In genomic region chr1:62357916-62358315, GRCh38 we compare ENCODE assay signal across 39 cellular contexts. TPM values are rescaled to one million over a fixed set of nuclear protein-coding genes. Genes with fewer than 3 reads are reported as not detected.
"Had no signal": no experiment of that assay in that cellular context is flagged by ENCODE, and none has a peak within 500 bp of the region (broad histone marks: within the 10 kb centered on the region; RNA-seq: fewer than 3 reads in every experiment).

No MANE protein-coding gene starts in this region.

- ATAC-seq: activated naive CD4-positive, alpha-beta T cell treated with anti-CD3 and anti-CD28 coated beads, Interleukin-2, amount 50 U/mL, for 72 hours; activated naive CD8-positive, alpha-beta T cell treated with anti-CD3 and anti-CD28 coated beads, Interleukin-2, amount 50 U/mL, for 24 hours; activated T-cell treated with anti-CD3 and anti-CD28 coated beads, Interleukin-2, amount 50 U/mL, for 4 hours; activated T-cell treated with anti-CD3 and anti-CD28 coated beads, Interleukin-2, amount 50 U/mL, for 72 hours; activated T-helper 17 cell treated with anti-CD3 and anti-CD28 coated beads, Interleukin-2, amount 50 U/mL, for 72 hours; body of pancreas had no signal

- H3K27me3 ChIP-seq: adrenal gland, ascending aorta, body of pancreas, brain microvascular endothelial cell, breast epithelium, cardiac muscle cell had no signal

- H3K9me3 ChIP-seq: adrenal gland, ascending aorta, body of pancreas, breast epithelium had no signal

- H3K36me3 ChIP-seq: adrenal gland, ascending aorta, brain microvascular endothelial cell, breast epithelium, cardiac muscle cell had no signal

- H3K4me1 Mint-ChIP-seq: activated naive CD4-positive, alpha-beta T cell treated with anti-CD3 and anti-CD28 coated beads, Interleukin-2, amount 10 ng/mL, durations not matched to agents 7 days and 5 days; activated naive CD8-positive, alpha-beta T cell treated with anti-CD3 and anti-CD28 coated beads for 36 hours; activated naive CD8-positive, alpha-beta T cell treated with anti-CD3 and anti-CD28 coated beads, Interleukin-2, amount 10 ng/mL, durations not matched to agents 7 days and 5 days; activated naive CD8-positive, alpha-beta T cell treated with anti-CD3 and anti-CD28 coated beads, Interleukin-2, amount 50 U/mL, for 24 hours; activated T-helper 17 cell treated with anti-CD3 and anti-CD28 coated beads, Interleukin-2, amount 50 U/mL, for 72 hours; central memory CD8-positive, alpha-beta T cell had no signal

- H3K27ac Mint-ChIP-seq: activated naive CD4-positive, alpha-beta T cell treated with anti-CD3 and anti-CD28 coated beads for 36 hours; activated naive CD4-positive, alpha-beta T cell treated with anti-CD3 and anti-CD28 coated beads, Interleukin-2, amount 10 ng/mL, durations not matched to agents 7 days and 5 days; activated naive CD4-positive, alpha-beta T cell treated with anti-CD3 and anti-CD28 coated beads, Interleukin-2, amount 50 U/mL, for 24 hours; activated naive CD4-positive, alpha-beta T cell treated with anti-CD3 and anti-CD28 coated beads, Interleukin-2, amount 50 U/mL, for 72 hours; activated naive CD8-positive, alpha-beta T cell; activated naive CD8-positive, alpha-beta T cell treated with anti-CD3 and anti-CD28 coated beads for 36 hours; activated naive CD8-positive, alpha-beta T cell treated with anti-CD3 and anti-CD28 coated beads, Interleukin-2, amount 10 ng/mL, durations not matched to agents 7 days and 5 days; activated naive CD8-positive, alpha-beta T cell treated with anti-CD3 and anti-CD28 coated beads, Interleukin-2, amount 50 U/mL, for 24 hours; activated T-cell treated with anti-CD3 and anti-CD28 coated beads, Interleukin-2, amount 50 U/mL, for 24 hours; activated T-cell treated with anti-CD3 and anti-CD28 coated beads, Interleukin-2, amount 50 U/mL, for 72 hours; activated T-helper 1 cell treated with anti-CD3 and anti-CD28 coated beads, Interleukin-12 subunit alpha, Interleukin-12 subunit beta, Interleukin-2, Interleukin-4 antibody, amounts not matched to agents 30 ng/mL and 10 ng/mL and 1 ng/mL, durations not matched to agents 14 hours and 24 hours and 36 hours; activated T-helper 17 cell treated with anti-CD3 and anti-CD28 coated beads, Interleukin-2, amount 50 U/mL, for 72 hours; activated T-helper 2 cell treated with anti-CD3 and anti-CD28 coated beads, Interferon-gamma antibody, Interleukin-2, Interleukin-4, amounts not matched to agents 10 μg/mL and 5 μg/mL and 100 μg/mL, durations not matched to agents 14 hours and 24 hours and 36 hours had no signal

- H3K27me3 Mint-ChIP-seq: activated naive CD4-positive, alpha-beta T cell treated with anti-CD3 and anti-CD28 coated beads, Interleukin-2, amount 10 ng/mL, durations not matched to agents 7 days and 5 days; activated naive CD4-positive, alpha-beta T cell treated with anti-CD3 and anti-CD28 coated beads, Interleukin-2, amount 50 U/mL, for 24 hours; activated naive CD8-positive, alpha-beta T cell; activated naive CD8-positive, alpha-beta T cell treated with anti-CD3 and anti-CD28 coated beads for 36 hours; activated naive CD8-positive, alpha-beta T cell treated with anti-CD3 and anti-CD28 coated beads, Interleukin-2, amount 50 U/mL, for 24 hours; activated T-helper 17 cell treated with anti-CD3 and anti-CD28 coated beads, Interleukin-2, amount 50 U/mL, for 72 hours; central memory CD8-positive, alpha-beta T cell had no signal

- H3K9me3 Mint-ChIP-seq: activated naive CD4-positive, alpha-beta T cell treated with anti-CD3 and anti-CD28 coated beads for 36 hours; activated naive CD4-positive, alpha-beta T cell treated with anti-CD3 and anti-CD28 coated beads, Interleukin-2, amount 10 ng/mL, durations not matched to agents 7 days and 5 days; activated naive CD4-positive, alpha-beta T cell treated with anti-CD3 and anti-CD28 coated beads, Interleukin-2, amount 50 U/mL, for 24 hours; activated naive CD8-positive, alpha-beta T cell treated with anti-CD3 and anti-CD28 coated beads for 36 hours; activated naive CD8-positive, alpha-beta T cell treated with anti-CD3 and anti-CD28 coated beads, Interleukin-2, amount 10 ng/mL, durations not matched to agents 7 days and 5 days; activated naive CD8-positive, alpha-beta T cell treated with anti-CD3 and anti-CD28 coated beads, Interleukin-2, amount 50 U/mL, for 24 hours; activated T-cell treated with anti-CD3 and anti-CD28 coated beads, Interleukin-2, amount 50 U/mL, for 24 hours; activated T-cell treated with anti-CD3 and anti-CD28 coated beads, Interleukin-2, amount 50 U/mL, for 4 hours; activated T-helper 1 cell treated with anti-CD3 and anti-CD28 coated beads, Interleukin-12 subunit alpha, Interleukin-12 subunit beta, Interleukin-2, Interleukin-4 antibody, amounts not matched to agents 30 ng/mL and 10 ng/mL and 1 ng/mL, durations not matched to agents 14 hours and 24 hours and 36 hours; activated T-helper 17 cell treated with anti-CD3 and anti-CD28 coated beads, Interleukin-2, amount 50 U/mL, for 72 hours; activated T-helper 2 cell treated with anti-CD3 and anti-CD28 coated beads, Interferon-gamma antibody, Interleukin-2, Interleukin-4, amounts not matched to agents 10 μg/mL and 5 μg/mL and 100 μg/mL, durations not matched to agents 14 hours and 24 hours and 36 hours; central memory CD8-positive, alpha-beta T cell had no signal

- H3K27ac ChIP-seq: adrenal gland, ascending aorta, body of pancreas, brain microvascular endothelial cell, breast epithelium, cardiac muscle cell had no signal

- H3K4me3 ChIP-seq: adrenal gland, ascending aorta, body of pancreas, breast epithelium, cardiac muscle cell had no signal

- H3K36me3 Mint-ChIP-seq: activated naive CD4-positive, alpha-beta T cell treated with anti-CD3 and anti-CD28 coated beads, Interleukin-2, amount 10 ng/mL, durations not matched to agents 7 days and 5 days; activated naive CD4-positive, alpha-beta T cell treated with anti-CD3 and anti-CD28 coated beads, Interleukin-2, amount 50 U/mL, for 24 hours; activated naive CD4-positive, alpha-beta T cell treated with anti-CD3 and anti-CD28 coated beads, Interleukin-2, amount 50 U/mL, for 72 hours; activated naive CD8-positive, alpha-beta T cell; activated naive CD8-positive, alpha-beta T cell treated with anti-CD3 and anti-CD28 coated beads for 36 hours; activated naive CD8-positive, alpha-beta T cell treated with anti-CD3 and anti-CD28 coated beads, Interleukin-2, amount 10 ng/mL, durations not matched to agents 7 days and 5 days; brain had no signal

- H3K4me1 ChIP-seq: adrenal gland, ascending aorta, breast epithelium had no signal

- H3K4me3 Mint-ChIP-seq: activated naive CD4-positive, alpha-beta T cell treated with anti-CD3 and anti-CD28 coated beads for 36 hours; activated naive CD4-positive, alpha-beta T cell treated with anti-CD3 and anti-CD28 coated beads, Interleukin-2, amount 10 ng/mL, durations not matched to agents 7 days and 5 days; activated naive CD4-positive, alpha-beta T cell treated with anti-CD3 and anti-CD28 coated beads, Interleukin-2, amount 50 U/mL, for 24 hours; activated naive CD8-positive, alpha-beta T cell; activated naive CD8-positive, alpha-beta T cell treated with anti-CD3 and anti-CD28 coated beads for 36 hours; activated naive CD8-positive, alpha-beta T cell treated with anti-CD3 and anti-CD28 coated beads, Interleukin-2, amount 10 ng/mL, durations not matched to agents 7 days and 5 days; activated naive CD8-positive, alpha-beta T cell treated with anti-CD3 and anti-CD28 coated beads, Interleukin-2, amount 50 U/mL, for 24 hours; activated T-cell treated with anti-CD3 and anti-CD28 coated beads, Interleukin-2, amount 50 U/mL, for 24 hours; activated T-cell treated with anti-CD3 and anti-CD28 coated beads, Interleukin-2, amount 50 U/mL, for 4 hours; activated T-cell treated with anti-CD3 and anti-CD28 coated beads, Interleukin-2, amount 50 U/mL, for 72 hours; activated T-helper 1 cell treated with anti-CD3 and anti-CD28 coated beads, Interleukin-12 subunit alpha, Interleukin-12 subunit beta, Interleukin-2, Interleukin-4 antibody, amounts not matched to agents 30 ng/mL and 10 ng/mL and 1 ng/mL, durations not matched to agents 14 hours and 24 hours and 36 hours; activated T-helper 17 cell treated with anti-CD3 and anti-CD28 coated beads, Interleukin-2, amount 50 U/mL, for 72 hours; brain; central memory CD8-positive, alpha-beta T cell had no signal

- DNase-seq: activated effector memory CD4-positive, alpha-beta T cell treated with anti-CD3 and anti-CD28 coated beads, Interleukin-2, amount 50 U/mL, for 16 hours; activated effector memory CD4-positive, alpha-beta T cell treated with Interleukin-2 at 50 U/mL for 16 hours; activated gamma-delta T cell; activated gamma-delta T cell treated with Interleukin-2 at 50 U/mL for 16 hours; activated naive CD4-positive, alpha-beta T cell; activated naive CD4-positive, alpha-beta T cell treated with anti-CD3 and anti-CD28 coated beads for 36 hours; activated naive CD4-positive, alpha-beta T cell treated with anti-CD3 and anti-CD28 coated beads, Interleukin-2, amount 10 ng/mL, durations not matched to agents 7 days and 5 days; activated naive CD4-positive, alpha-beta T cell treated with anti-CD3 and anti-CD28 coated beads, Interleukin-2, amount 50 U/mL, for 16 hours; activated naive CD4-positive, alpha-beta T cell treated with Interleukin-2 at 50 U/mL for 16 hours; activated naive CD8-positive, alpha-beta T cell treated with anti-CD3 and anti-CD28 coated beads for 36 hours; activated naive CD8-positive, alpha-beta T cell treated with anti-CD3 and anti-CD28 coated beads, Interleukin-2, amount 10 ng/mL, durations not matched to agents 7 days and 5 days; activated naive CD8-positive, alpha-beta T cell treated with anti-CD3 and anti-CD28 coated beads, Interleukin-2, amount 50 U/mL, for 24 hours; activated T-cell treated with anti-CD3 and anti-CD28 coated beads for 4 hours; activated T-cell treated with anti-CD3 and anti-CD28 coated beads, Interleukin-2, amount 50 U/mL, for 1 hour; activated T-cell treated with anti-CD3 and anti-CD28 coated beads, Interleukin-2, amount 50 U/mL, for 24 hours; activated T-cell treated with anti-CD3 and anti-CD28 coated beads, Interleukin-2, amount 50 U/mL, for 4 hours; activated T-cell treated with anti-CD3 and anti-CD28 coated beads, Interleukin-2, amount 50 U/mL, for 48 hours; activated T-cell treated with anti-CD3 and anti-CD28 coated beads, Interleukin-2, amount 50 U/mL, for 72 hours; adrenal gland; amniotic stem cell; amygdala; anterior cingulate cortex; aorta; body of pancreas; brain microvascular endothelial cell; caudate nucleus; central memory CD4-positive, alpha-beta T cell; cerebellar nuclear complex had no signal

RNA-seq across cellular contexts. Expression of gene KANK4, which starts 38.7 kb away (rescaled TPM):
- total RNA-seq: activated naive CD4-positive, alpha-beta T cell treated with anti-CD3 and anti-CD28 coated beads for 36 hours; activated naive CD4-positive, alpha-beta T cell treated with anti-CD3 and anti-CD28 coated beads, Interleukin-2, amount 50 U/mL, for 72 hours; activated naive CD8-positive, alpha-beta T cell treated with anti-CD3 and anti-CD28 coated beads for 36 hours; activated naive CD8-positive, alpha-beta T cell treated with anti-CD3 and anti-CD28 coated beads, Interleukin-2, amount 10 ng/mL, durations not matched to agents 7 days and 5 days; activated T-cell treated with anti-CD3 and anti-CD28 coated beads, Interleukin-2, amount 50 U/mL, for 4 hours; activated T-cell treated with anti-CD3 and anti-CD28 coated beads, Interleukin-2, amount 50 U/mL, for 72 hours; activated T-helper 1 cell treated with anti-CD3 and anti-CD28 coated beads, Interleukin-12 subunit alpha, Interleukin-12 subunit beta, Interleukin-2, Interleukin-4 antibody, amounts not matched to agents 30 ng/mL and 10 ng/mL and 1 ng/mL, durations not matched to agents 14 hours and 24 hours and 36 hours; activated T-helper 17 cell treated with anti-CD3 and anti-CD28 coated beads, Interleukin-2, amount 50 U/mL, for 72 hours; activated T-helper 2 cell treated with anti-CD3 and anti-CD28 coated beads, Interferon-gamma antibody, Interleukin-2, Interleukin-4, amounts not matched to agents 10 μg/mL and 5 μg/mL and 100 μg/mL, durations not matched to agents 14 hours and 24 hours and 36 hours; ascending aorta had no signal
